1 cellular context compared by ENCODE assay signal in the genomic region with DNA sequence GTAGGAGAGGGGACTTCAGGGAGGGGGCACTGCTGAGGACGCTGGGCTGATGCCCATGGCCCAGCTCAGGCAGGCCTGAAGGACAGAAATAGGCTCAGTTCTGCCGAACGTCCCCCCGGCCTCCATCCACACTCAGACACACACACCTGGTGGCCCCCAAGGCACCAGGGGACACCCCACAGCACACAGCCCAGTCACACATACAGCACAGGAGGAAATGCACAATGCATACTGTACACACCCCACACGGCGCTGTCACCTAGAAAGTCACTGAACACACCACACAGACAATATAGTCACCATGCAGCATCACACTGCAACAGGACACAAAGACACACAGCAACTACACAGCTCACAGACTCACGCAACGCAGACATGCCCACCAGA.
TF ChIP-seq lines count a peak whose summit lies in the region.

No MANE protein-coding gene starts in this region.

TF ChIP-seq in A549, 52 proteins besides CTCF, POLR2A, EP300 and RAD21 (continued from another document):
- TF ChIP-seq, protein P1, sequence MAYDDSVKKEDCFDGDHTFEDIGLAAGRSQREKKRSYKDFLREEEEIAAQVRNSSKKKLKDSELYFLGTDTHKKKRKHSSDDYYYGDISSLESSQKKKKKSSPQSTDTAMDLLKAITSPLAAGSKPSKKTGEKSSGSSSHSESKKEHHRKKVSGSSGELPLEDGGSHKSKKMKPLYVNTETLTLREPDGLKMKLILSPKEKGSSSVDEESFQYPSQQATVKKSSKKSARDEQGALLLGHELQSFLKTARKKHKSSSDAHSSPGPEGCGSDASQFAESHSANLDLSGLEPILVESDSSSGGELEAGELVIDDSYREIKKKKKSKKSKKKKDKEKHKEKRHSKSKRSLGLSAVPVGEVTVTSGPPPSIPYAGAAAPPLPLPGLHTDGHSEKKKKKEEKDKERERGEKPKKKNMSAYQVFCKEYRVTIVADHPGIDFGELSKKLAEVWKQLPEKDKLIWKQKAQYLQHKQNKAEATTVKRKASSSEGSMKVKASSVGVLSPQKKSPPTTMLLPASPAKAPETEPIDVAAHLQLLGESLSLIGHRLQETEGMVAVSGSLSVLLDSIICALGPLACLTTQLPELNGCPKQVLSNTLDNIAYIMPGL (CRISPR knock-in tag; IDR thresholded peaks at IDR 0.05; ENCODE audit: borderline replicate concordance), result no peak
- no peak for TF ChIP-seq HDAC2 (IDR thresholded peaks at IDR 0.05)
- TF ChIP-seq NFE2L2 (conservative IDR thresholded peaks at IDR 0.05; ENCODE audit: low read length), result no peak
- TF ChIP-seq TFCP2L1 (CRISPR knock-in tag; IDR thresholded peaks at IDR 0.05), result no peak
- no peak for TF ChIP-seq ESRRA (IDR thresholded peaks at IDR 0.05; ENCODE audit: borderline replicate concordance, low read length)
- TF ChIP-seq POLR2AphosphoS2 (conservative IDR thresholded peaks at IDR 0.05; ENCODE audit: low read length), result no peak
- TF ChIP-seq, protein P2, sequence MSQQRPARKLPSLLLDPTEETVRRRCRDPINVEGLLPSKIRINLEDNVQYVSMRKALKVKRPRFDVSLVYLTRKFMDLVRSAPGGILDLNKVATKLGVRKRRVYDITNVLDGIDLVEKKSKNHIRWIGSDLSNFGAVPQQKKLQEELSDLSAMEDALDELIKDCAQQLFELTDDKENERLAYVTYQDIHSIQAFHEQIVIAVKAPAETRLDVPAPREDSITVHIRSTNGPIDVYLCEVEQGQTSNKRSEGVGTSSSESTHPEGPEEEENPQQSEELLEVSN (IDR thresholded peaks at IDR 0.05; ENCODE audit: borderline replicate concordance, low read depth), result no peak
- TF ChIP-seq, protein P3, sequence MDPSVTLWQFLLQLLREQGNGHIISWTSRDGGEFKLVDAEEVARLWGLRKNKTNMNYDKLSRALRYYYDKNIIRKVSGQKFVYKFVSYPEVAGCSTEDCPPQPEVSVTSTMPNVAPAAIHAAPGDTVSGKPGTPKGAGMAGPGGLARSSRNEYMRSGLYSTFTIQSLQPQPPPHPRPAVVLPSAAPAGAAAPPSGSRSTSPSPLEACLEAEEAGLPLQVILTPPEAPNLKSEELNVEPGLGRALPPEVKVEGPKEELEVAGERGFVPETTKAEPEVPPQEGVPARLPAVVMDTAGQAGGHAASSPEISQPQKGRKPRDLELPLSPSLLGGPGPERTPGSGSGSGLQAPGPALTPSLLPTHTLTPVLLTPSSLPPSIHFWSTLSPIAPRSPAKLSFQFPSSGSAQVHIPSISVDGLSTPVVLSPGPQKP (IDR thresholded peaks at IDR 0.05; ENCODE audit: low read depth, low read length), result no peak
- no peak for TF ChIP-seq KDM1A (IDR thresholded peaks at IDR 0.05; ENCODE audit: low read depth)
- no peak for TF ChIP-seq EHMT2 (IDR thresholded peaks at IDR 0.05; ENCODE audit: low read depth)
- no peak for TF ChIP-seq EHF (CRISPR knock-in tag; IDR thresholded peaks at IDR 0.05)
- no peak for TF ChIP-seq HEYL (CRISPR knock-in tag; IDR thresholded peaks at IDR 0.05)
- TF ChIP-seq CEBPB (IDR thresholded peaks at IDR 0.05), result no peak
- no peak for TF ChIP-seq ZC3H11A (IDR thresholded peaks at IDR 0.05)
- TF ChIP-seq ZSCAN20 (CRISPR knock-in tag; IDR thresholded peaks at IDR 0.05), result no peak
- no peak for TF ChIP-seq CHD4 (IDR thresholded peaks at IDR 0.05; ENCODE audit: borderline replicate concordance)
- no peak for TF ChIP-seq HOXB13 (CRISPR knock-in tag; IDR thresholded peaks at IDR 0.05; ENCODE audit: low read depth)
- TF ChIP-seq CBX2 (IDR thresholded peaks at IDR 0.05; ENCODE audit: borderline replicate concordance, low read depth), result no peak
- no peak for TF ChIP-seq JUNB (IDR thresholded peaks at IDR 0.05)
